In the genomic region with DNA sequence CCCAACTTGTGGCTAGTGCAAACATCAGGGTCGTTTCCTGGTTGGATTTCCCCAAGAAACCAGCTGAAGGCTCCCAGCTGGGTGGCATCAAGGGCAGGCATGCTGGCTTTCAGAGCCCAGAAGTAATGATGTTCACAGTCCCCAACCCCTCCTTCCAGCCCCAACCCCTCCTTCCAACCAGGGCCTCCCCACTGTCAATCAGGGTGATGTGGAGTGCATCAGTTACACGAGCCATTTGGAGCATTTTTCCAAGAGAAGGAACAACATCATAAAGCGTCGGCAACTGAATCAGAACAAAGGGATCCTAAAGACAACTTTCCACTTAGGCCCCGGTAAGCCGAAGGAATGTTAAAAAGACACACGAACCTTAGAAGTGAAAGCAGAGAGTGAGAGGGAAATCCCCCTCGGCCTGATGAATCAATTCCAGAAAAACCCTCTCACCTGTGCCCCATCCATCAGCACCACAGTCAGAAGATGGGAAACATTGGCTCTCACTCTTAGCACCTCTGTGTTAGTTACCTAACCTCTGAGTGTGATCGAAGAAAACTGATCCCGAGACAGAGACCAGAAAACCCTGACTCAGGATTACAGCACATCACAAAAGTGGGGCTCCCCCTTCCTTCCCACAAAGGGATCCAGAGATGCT, we compare ENCODE assay signal across 24 cellular contexts.
DNase-seq lines count a peak whose midpoint lies in the region; ATAC-seq and TF ChIP-seq lines count a peak whose summit lies in the region.
"Had no signal": no experiment of that assay in that cellular context is flagged by ENCODE, and none has a peak within 500 bp of the region (broad histone marks: within the 10 kb centered on the region; RNA-seq: fewer than 3 reads in every experiment).

No MANE protein-coding gene starts in this region.

- POLR2A ChIA-PET in T-cell (lab: Charles Lee): no interaction called here

- no peaks in the 10 kb centered on the region for H3K36me3 Mint-ChIP-seq in activated T-cell treated with anti-CD3 and anti-CD28 coated beads, Interleukin-2, amount 50 U/mL, for 72 hours (ENCODE audit: insufficient read depth in 2 of 2)
- no peaks in the 10 kb centered on the region for H3K36me3 Mint-ChIP-seq in activated T-cell treated with anti-CD3 and anti-CD28 coated beads, Interleukin-2, amount 50 U/mL, for 24 hours (ENCODE audit: low read depth)
- no peaks in the 10 kb centered on the region for H3K36me3 Mint-ChIP-seq in activated T-helper 17 cell treated with anti-CD3 and anti-CD28 coated beads, Interleukin-2, amount 50 U/mL, for 72 hours (ENCODE audit: low read depth)
- H3K36me3 Mint-ChIP-seq in type B pancreatic cell (no peaks in the 10 kb centered on the region), T-cell (no peaks in the 10 kb centered on the region)
- no peaks in the 10 kb centered on the region for H3K36me3 Mint-ChIP-seq in activated naive CD8-positive, alpha-beta T cell treated with anti-CD3 and anti-CD28 coated beads for 36 hours

- ATAC-seq in activated T-cell treated with anti-CD3 and anti-CD28 coated beads, Interleukin-2, amount 50 U/mL, for 72 hours (replicated peaks in 1 of 2): peak; percentile 41 to 63
- peak; percentile 52 for ATAC-seq in HG02798 (IDR thresholded peaks at IDR 0.05; ENCODE audit: poor library complexity, unreplicated experiment)
- ATAC-seq in activated T-helper 17 cell treated with anti-CD3 and anti-CD28 coated beads, Interleukin-2, amount 50 U/mL, for 72 hours (replicated peaks): peak; percentile 37
- no peak for ATAC-seq in T-cell (replicated peaks in 1 of 4)
- ATAC-seq: activated CD8-positive, alpha-beta T cell treated with anti-CD3 and anti-CD28 coated beads for 36 hours; activated naive CD8-positive, alpha-beta T cell treated with anti-CD3 and anti-CD28 coated beads, Interleukin-2, amount 50 U/mL, for 24 hours; gastroesophageal sphincter; K562 had no signal

- peaks cover 6% of the 10 kb centered on the region for H3K4me1 Mint-ChIP-seq in activated T-cell treated with anti-CD3 and anti-CD28 coated beads, Interleukin-2, amount 50 U/mL, for 72 hours (ENCODE audit: low read depth)
- no peaks in the 10 kb centered on the region for H3K4me1 Mint-ChIP-seq in activated T-cell treated with anti-CD3 and anti-CD28 coated beads, Interleukin-2, amount 50 U/mL, for 24 hours (ENCODE audit: low read depth)
- H3K4me1 Mint-ChIP-seq in activated T-helper 17 cell treated with anti-CD3 and anti-CD28 coated beads, Interleukin-2, amount 50 U/mL, for 72 hours: no peaks in the 10 kb centered on the region
- H3K4me1 Mint-ChIP-seq in type B pancreatic cell (ENCODE audit: unreplicated experiment) (peaks cover 52% of the 10 kb centered on the region), T-cell (no peaks in the 10 kb centered on the region)
- no peaks in the 10 kb centered on the region for H3K4me1 Mint-ChIP-seq in activated naive CD8-positive, alpha-beta T cell treated with anti-CD3 and anti-CD28 coated beads for 36 hours
- H3K4me1 Mint-ChIP-seq: activated naive CD8-positive, alpha-beta T cell treated with anti-CD3 and anti-CD28 coated beads, Interleukin-2, amount 50 U/mL, for 24 hours; central memory CD8-positive, alpha-beta T cell; memory B cell had no signal

- H3K27ac Mint-ChIP-seq in activated T-cell treated with anti-CD3 and anti-CD28 coated beads, Interleukin-2, amount 50 U/mL, for 72 hours: no peak overlapping the region
- no peak overlapping the region for H3K27ac Mint-ChIP-seq in activated T-cell treated with anti-CD3 and anti-CD28 coated beads, Interleukin-2, amount 50 U/mL, for 24 hours
- no peak overlapping the region for H3K27ac Mint-ChIP-seq in activated T-helper 17 cell treated with anti-CD3 and anti-CD28 coated beads, Interleukin-2, amount 50 U/mL, for 72 hours
- H3K27ac Mint-ChIP-seq in type B pancreatic cell: peak overlapping the region; percentile 31
- H3K27ac Mint-ChIP-seq in T-cell: no peak overlapping the region
- no peak overlapping the region for H3K27ac Mint-ChIP-seq in activated naive CD8-positive, alpha-beta T cell treated with anti-CD3 and anti-CD28 coated beads for 36 hours
- H3K27ac Mint-ChIP-seq: activated CD8-positive, alpha-beta T cell treated with anti-CD3 and anti-CD28 coated beads for 36 hours; activated naive CD8-positive, alpha-beta T cell treated with anti-CD3 and anti-CD28 coated beads, Interleukin-2, amount 50 U/mL, for 24 hours; memory B cell had no signal

- no peak for DNase-seq in activated T-cell treated with anti-CD3 and anti-CD28 coated beads, Interleukin-2, amount 50 U/mL, for 72 hours
- no peak for DNase-seq in activated T-cell treated with anti-CD3 and anti-CD28 coated beads, Interleukin-2, amount 50 U/mL, for 24 hours
- no peak for DNase-seq in type B pancreatic cell (ENCODE audit: extremely low spot score, unreplicated experiment)
- DNase-seq in T-cell: no peak
- DNase-seq in NCI-H446 treated with DMSO at 0.1 percent for 48 hours (lab: John Stamatoyannopoulos, UW): no peak
- DNase-seq in activated naive CD8-positive, alpha-beta T cell treated with anti-CD3 and anti-CD28 coated beads for 36 hours: no peak
- DNase-seq: 8988T; activated CD4-positive, CD25-positive, alpha-beta regulatory T cell; activated CD8-positive, alpha-beta T cell treated with anti-CD3 and anti-CD28 coated beads for 36 hours; activated effector memory CD4-positive, alpha-beta T cell treated with anti-CD3 and anti-CD28 coated beads, Interleukin-2, amount 50 U/mL, for 16 hours; activated naive CD8-positive, alpha-beta T cell treated with anti-CD3 and anti-CD28 coated beads, Interleukin-2, amount 50 U/mL, for 24 hours; dorsolateral prefrontal cortex; NCI-H1105 treated with DMSO at 0.1 percent for 48 hours; NCI-H2029 treated with DMSO at 0.1 percent for 48 hours; NCI-H526 treated with DMSO at 0.1 percent for 48 hours; stimulated activated naive CD4-positive, alpha-beta T cell; T-helper 1 cell; testis had no signal

- H3K4me3 Mint-ChIP-seq in activated T-cell treated with anti-CD3 and anti-CD28 coated beads, Interleukin-2, amount 50 U/mL, for 72 hours: no peak overlapping the region
- H3K4me3 Mint-ChIP-seq in activated T-cell treated with anti-CD3 and anti-CD28 coated beads, Interleukin-2, amount 50 U/mL, for 24 hours: no peak overlapping the region
- no peak overlapping the region for H3K4me3 Mint-ChIP-seq in activated T-helper 17 cell treated with anti-CD3 and anti-CD28 coated beads, Interleukin-2, amount 50 U/mL, for 72 hours
- H3K4me3 Mint-ChIP-seq in type B pancreatic cell (no peak overlapping the region), T-cell (no peak overlapping the region)
- no peak overlapping the region for H3K4me3 Mint-ChIP-seq in activated naive CD8-positive, alpha-beta T cell treated with anti-CD3 and anti-CD28 coated beads for 36 hours
- H3K4me3 Mint-ChIP-seq: activated CD8-positive, alpha-beta T cell treated with anti-CD3 and anti-CD28 coated beads for 36 hours; activated naive CD8-positive, alpha-beta T cell treated with anti-CD3 and anti-CD28 coated beads, Interleukin-2, amount 50 U/mL, for 24 hours; central memory CD8-positive, alpha-beta T cell; memory B cell had no signal

- H3K27me3 Mint-ChIP-seq in activated T-cell treated with anti-CD3 and anti-CD28 coated beads, Interleukin-2, amount 50 U/mL, for 72 hours (ENCODE audit: low read depth): no peaks in the 10 kb centered on the region
- no peaks in the 10 kb centered on the region for H3K27me3 Mint-ChIP-seq in activated T-cell treated with anti-CD3 and anti-CD28 coated beads, Interleukin-2, amount 50 U/mL, for 24 hours
- H3K27me3 Mint-ChIP-seq in activated T-helper 17 cell treated with anti-CD3 and anti-CD28 coated beads, Interleukin-2, amount 50 U/mL, for 72 hours: peaks cover 6% of the 10 kb centered on the region
- H3K27me3 Mint-ChIP-seq in type B pancreatic cell (peaks cover 18% of the 10 kb centered on the region), T-cell (no peaks in the 10 kb centered on the region)
- no peaks in the 10 kb centered on the region for H3K27me3 Mint-ChIP-seq in activated naive CD8-positive, alpha-beta T cell treated with anti-CD3 and anti-CD28 coated beads for 36 hours
- H3K27me3 Mint-ChIP-seq: activated CD8-positive, alpha-beta T cell treated with anti-CD3 and anti-CD28 coated beads for 36 hours; activated naive CD8-positive, alpha-beta T cell treated with anti-CD3 and anti-CD28 coated beads, Interleukin-2, amount 50 U/mL, for 24 hours; central memory CD8-positive, alpha-beta T cell; memory B cell had no signal

- CTCF ChIA-PET in T-cell (lab: Charles Lee): no interaction called here

- no peaks in the 10 kb centered on the region for H3K9me3 Mint-ChIP-seq in activated T-cell treated with anti-CD3 and anti-CD28 coated beads, Interleukin-2, amount 50 U/mL, for 72 hours
- H3K9me3 Mint-ChIP-seq in activated T-cell treated with anti-CD3 and anti-CD28 coated beads, Interleukin-2, amount 50 U/mL, for 24 hours: no peaks in the 10 kb centered on the region
- H3K9me3 Mint-ChIP-seq in activated T-helper 17 cell treated with anti-CD3 and anti-CD28 coated beads, Interleukin-2, amount 50 U/mL, for 72 hours: peaks cover 5% of the 10 kb centered on the region
- H3K9me3 Mint-ChIP-seq in type B pancreatic cell (no peaks in the 10 kb centered on the region), T-cell (no peaks in the 10 kb centered on the region)
- no peaks in the 10 kb centered on the region for H3K9me3 Mint-ChIP-seq in activated naive CD8-positive, alpha-beta T cell treated with anti-CD3 and anti-CD28 coated beads for 36 hours
- H3K9me3 Mint-ChIP-seq: activated CD8-positive, alpha-beta T cell treated with anti-CD3 and anti-CD28 coated beads for 36 hours; activated naive CD8-positive, alpha-beta T cell treated with anti-CD3 and anti-CD28 coated beads, Interleukin-2, amount 50 U/mL, for 24 hours had no signal

- TF ChIP-seq CTCF in type B pancreatic cell (conservative IDR thresholded peaks at IDR 0.05): no peak

Comparison
In these comparisons a context has a peak if more than half of its experiments do, and no peak if none do; other contexts are left out.
1. ATAC-seq: peak in activated T-cell treated with anti-CD3 and anti-CD28 coated beads, Interleukin-2, amount 50 U/mL, for 72 hours (2 of 2), HG02798 (single experiment) and activated T-helper 17 cell treated with anti-CD3 and anti-CD28 coated beads, Interleukin-2, amount 50 U/mL, for 72 hours (single experiment); none in T-cell (0 of 4).